Comparison of ENCODE assay signal across 8 cellular contexts in the genomic region with DNA sequence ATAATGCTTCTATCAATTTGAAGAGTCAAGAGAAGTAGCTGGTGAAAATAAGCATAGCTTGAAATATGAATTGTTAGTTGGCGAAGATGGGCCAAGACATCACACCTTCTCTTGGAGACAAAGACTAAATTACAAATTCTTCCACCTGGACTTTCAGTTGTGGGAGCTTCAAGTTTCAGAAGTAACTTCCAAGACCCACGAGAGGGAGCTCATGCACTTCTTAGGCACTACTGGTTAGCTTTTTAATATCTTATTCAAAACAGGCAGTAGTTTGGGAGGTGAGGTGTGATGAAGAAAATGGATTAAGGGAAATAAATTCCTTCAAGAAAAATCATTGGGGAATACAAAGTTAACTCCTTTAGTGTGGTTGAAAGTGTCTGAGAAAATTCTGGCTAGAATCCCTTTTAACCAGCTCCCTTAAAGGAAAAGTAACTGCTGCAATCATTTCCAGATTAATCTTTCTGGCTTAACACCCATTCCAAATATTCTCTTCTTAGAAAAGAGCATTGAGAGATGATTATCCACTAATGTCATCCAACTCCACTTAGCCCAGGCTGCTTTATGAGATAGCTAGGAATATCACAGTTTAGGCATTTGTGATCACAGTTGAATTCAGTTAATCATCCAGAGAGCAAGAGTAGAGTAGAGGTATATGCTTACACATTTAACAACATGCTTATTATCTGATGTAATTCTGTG.
A peak's percentile ranks its signal among the peaks of the same experiment; 100 is the strongest.
DNase-seq lines count a peak whose midpoint lies in the region; ATAC-seq, FAIRE-seq and TF ChIP-seq lines count a peak whose summit lies in the region.
"Had no signal": no experiment of that assay in that cellular context is flagged by ENCODE, and none has a peak within 500 bp of the region (broad histone marks: within the 10 kb centered on the region; RNA-seq: fewer than 3 reads in every experiment).

No MANE protein-coding gene starts in this region.

- ATAC-seq in GM18498 (IDR thresholded peaks at IDR 0.05; ENCODE audit: unreplicated experiment): no peak

- DNase-seq in GM12865 (ENCODE audit: low read depth): peak; percentile 35
- DNase-seq in NCI-H146 (lab: John Stamatoyannopoulos, UW): peak; percentile 70
- DNase-seq in amniotic epithelial cell (ENCODE audit: low read depth): peak; percentile 67
- DNase-seq in iPS-NIHi7 (ENCODE audit: extremely low spot score): peak; percentile 59
- DNase-seq in urothelium cell line (ENCODE audit: low spot score): peak; percentile 21
- DNase-seq in effector CD4-positive, alpha-beta T cell: no peak
- DNase-seq: activated B cell treated with CpG ODN at 0.5 μM for 24 hours had no signal

- FAIRE-seq in urothelium cell line (lab: Jason Lieb, UNC): no peak

- no peak overlapping the region for H3K4me3 ChIP-seq in GM12865 (ENCODE audit: low read depth, low read length)

- TF ChIP-seq CTCF in GM12865 (IDR thresholded peaks at IDR 0.05; ENCODE audit: insufficient read depth, low read depth, low read length, missing control alignments): peak; percentile 27
